1 cellular context compared by ENCODE assay signal in the genomic region with DNA sequence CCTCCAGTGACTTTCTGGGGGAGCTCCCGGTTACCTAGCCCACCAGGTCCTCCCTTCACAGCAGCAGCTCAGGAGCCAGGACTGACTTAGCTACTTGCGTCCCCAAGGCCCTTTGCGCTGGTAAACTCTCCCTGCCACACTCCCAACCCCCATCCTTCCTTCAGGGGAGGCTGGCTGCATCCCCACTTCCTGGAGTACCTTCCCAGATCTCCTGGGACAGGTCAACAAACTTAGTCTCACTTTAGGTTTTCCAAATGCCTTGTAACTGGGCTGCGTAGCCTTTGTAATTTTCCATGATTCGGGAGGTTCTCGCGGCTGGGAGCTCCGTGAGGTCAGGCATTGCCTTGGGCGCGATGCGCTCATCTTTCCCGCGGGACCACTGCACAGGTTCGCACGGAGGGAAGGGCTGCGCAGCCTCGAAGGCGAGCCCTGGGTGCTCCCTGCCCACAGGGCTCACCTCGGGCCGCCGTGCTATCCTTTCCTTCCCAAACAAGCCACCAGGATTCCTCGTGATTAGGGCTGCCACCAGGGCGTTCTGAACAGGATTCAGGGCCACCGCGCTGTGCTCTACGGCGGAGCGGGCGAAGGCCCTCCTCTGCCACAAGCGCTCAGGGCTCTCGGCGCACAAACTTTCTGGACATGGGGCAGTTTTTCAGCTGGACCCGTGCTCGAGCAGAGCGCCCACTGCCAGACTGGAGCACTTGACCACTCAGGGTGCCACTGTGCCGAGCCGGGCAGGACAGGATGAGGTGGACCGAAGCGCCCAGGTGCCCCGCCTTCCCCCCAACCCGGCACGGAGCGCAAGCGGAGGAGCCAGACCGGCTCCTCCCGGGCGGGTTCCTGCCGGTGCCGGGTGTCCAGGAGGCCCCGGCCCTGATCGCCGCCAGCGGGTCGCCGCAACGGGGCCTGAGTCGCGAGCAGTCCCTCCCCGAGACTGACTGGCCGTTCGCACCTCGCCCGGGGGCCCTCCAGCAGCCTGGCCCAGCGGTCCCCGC.
TF ChIP-seq lines count a peak whose summit lies in the region.

No MANE protein-coding gene starts in this region.

TF ChIP-seq in IMR-90, 13 proteins besides CTCF, POLR2A, EP300 and RAD21:
- TF ChIP-seq FOS (IDR thresholded peaks at IDR 0.05; ENCODE audit: low read depth, low read length), result no peak
- TF ChIP-seq RFX5 (IDR thresholded peaks at IDR 0.05; ENCODE audit: low read depth, low read length), result no peak
- TF ChIP-seq CEBPB (IDR thresholded peaks at IDR 0.05; ENCODE audit: low read depth, low read length), result no peak
- TF ChIP-seq MAFK (IDR thresholded peaks at IDR 0.05; ENCODE audit: low read depth, low read length), result no peak
- TF ChIP-seq BHLHE40 (IDR thresholded peaks at IDR 0.05; ENCODE audit: low read depth, low read length), result no peak
